In genomic region chr1:43077273-43077672, GRCh38 we compare ENCODE assay signal across 1 cellular context.
TF ChIP-seq lines count a peak whose summit lies in the region.

No MANE protein-coding gene starts in this region.

TF ChIP-seq in GM23338, 12 proteins besides CTCF, POLR2A, EP300 and RAD21 (continued from another document):
- TF ChIP-seq, protein P1, sequence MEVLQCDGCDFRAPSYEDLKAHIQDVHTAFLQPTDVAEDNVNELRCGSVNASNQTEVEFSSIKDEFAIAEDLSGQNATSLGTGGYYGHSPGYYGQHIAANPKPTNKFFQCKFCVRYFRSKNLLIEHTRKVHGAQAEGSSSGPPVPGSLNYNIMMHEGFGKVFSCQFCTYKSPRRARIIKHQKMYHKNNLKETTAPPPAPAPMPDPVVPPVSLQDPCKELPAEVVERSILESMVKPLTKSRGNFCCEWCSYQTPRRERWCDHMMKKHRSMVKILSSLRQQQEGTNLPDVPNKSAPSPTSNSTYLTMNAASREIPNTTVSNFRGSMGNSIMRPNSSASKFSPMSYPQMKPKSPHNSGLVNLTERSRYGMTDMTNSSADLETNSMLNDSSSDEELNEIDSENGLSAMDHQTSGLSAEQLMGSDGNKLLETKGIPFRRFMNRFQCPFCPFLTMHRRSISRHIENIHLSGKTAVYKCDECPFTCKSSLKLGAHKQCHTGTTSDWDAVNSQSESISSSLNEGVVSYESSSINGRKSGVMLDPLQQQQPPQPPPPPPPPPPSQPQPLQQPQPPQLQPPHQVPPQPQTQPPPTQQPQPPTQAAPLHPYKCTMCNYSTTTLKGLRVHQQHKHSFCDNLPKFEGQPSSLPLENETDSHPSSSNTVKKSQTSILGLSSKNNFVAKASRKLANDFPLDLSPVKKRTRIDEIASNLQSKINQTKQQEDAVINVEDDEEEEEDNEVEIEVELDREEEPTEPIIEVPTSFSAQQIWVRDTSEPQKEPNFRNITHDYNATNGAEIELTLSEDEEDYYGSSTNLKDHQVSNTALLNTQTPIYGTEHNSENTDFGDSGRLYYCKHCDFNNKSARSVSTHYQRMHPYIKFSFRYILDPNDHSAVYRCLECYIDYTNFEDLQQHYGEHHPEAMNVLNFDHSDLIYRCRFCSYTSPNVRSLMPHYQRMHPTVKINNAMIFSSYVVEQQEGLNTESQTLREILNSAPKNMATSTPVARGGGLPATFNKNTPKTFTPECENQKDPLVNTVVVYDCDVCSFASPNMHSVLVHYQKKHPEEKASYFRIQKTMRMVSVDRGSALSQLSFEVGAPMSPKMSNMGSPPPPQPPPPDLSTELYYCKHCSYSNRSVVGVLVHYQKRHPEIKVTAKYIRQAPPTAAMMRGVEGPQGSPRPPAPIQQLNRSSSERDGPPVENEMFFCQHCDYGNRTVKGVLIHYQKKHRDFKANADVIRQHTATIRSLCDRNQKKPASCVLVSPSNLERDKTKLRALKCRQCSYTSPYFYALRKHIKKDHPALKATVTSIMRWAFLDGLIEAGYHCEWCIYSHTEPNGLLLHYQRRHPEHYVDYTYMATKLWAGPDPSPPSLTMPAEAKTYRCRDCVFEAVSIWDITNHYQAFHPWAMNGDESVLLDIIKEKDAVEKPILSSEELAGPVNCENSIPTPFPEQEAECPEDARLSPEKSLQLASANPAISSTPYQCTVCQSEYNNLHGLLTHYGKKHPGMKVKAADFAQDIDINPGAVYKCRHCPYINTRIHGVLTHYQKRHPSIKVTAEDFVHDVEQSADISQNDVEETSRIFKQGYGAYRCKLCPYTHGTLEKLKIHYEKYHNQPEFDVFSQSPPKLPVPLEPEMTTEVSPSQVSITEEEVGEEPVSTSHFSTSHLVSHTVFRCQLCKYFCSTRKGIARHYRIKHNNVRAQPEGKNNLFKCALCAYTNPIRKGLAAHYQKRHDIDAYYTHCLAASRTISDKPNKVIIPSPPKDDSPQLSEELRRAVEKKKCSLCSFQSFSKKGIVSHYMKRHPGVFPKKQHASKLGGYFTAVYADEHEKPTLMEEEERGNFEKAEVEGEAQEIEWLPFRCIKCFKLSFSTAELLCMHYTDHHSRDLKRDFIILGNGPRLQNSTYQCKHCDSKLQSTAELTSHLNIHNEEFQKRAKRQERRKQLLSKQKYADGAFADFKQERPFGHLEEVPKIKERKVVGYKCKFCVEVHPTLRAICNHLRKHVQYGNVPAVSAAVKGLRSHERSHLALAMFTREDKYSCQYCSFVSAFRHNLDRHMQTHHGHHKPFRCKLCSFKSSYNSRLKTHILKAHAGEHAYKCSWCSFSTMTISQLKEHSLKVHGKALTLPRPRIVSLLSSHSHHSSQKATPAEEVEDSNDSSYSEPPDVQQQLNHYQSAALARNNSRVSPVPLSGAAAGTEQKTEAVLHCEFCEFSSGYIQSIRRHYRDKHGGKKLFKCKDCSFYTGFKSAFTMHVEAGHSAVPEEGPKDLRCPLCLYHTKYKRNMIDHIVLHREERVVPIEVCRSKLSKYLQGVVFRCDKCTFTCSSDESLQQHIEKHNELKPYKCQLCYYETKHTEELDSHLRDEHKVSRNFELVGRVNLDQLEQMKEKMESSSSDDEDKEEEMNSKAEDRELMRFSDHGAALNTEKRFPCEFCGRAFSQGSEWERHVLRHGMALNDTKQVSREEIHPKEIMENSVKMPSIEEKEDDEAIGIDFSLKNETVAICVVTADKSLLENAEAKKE (CRISPR knock-in tag; IDR thresholded peaks at IDR 0.05) = no peak
- TF ChIP-seq ZNF114 (CRISPR knock-in tag; IDR thresholded peaks at IDR 0.05) (no peak), JUNB (IDR thresholded peaks at IDR 0.05; ENCODE audit: unreplicated experiment) (no peak), EZH2phosphoT487 (IDR thresholded peaks at IDR 0.05; ENCODE audit: unreplicated experiment) (no peak)
